ENCODE assay signal across 13 cellular contexts in genomic region chr12:120241561-120242274, GRCh38. TPM values are rescaled to one million over a fixed set of nuclear protein-coding genes. Genes with fewer than 3 reads are reported as not detected.
DNase-seq lines count a peak whose midpoint lies in the region; ATAC-seq, FAIRE-seq and TF ChIP-seq lines count a peak whose summit lies in the region.
"Had no signal": no experiment of that assay in that cellular context is flagged by ENCODE, and none has a peak within 500 bp of the region (broad histone marks: within the 10 kb centered on the region; RNA-seq: fewer than 3 reads in every experiment).

No MANE protein-coding gene starts in this region.

- no peak overlapping the region for H3K27ac ChIP-seq in CD4-positive, alpha-beta T cell (ENCODE audit: low read depth, low read length)
- H3K27ac ChIP-seq in RWPE2 (ENCODE audit: poor library complexity, severe bottlenecking) (peak overlapping the region; percentile 100), esophagus muscularis mucosa (replicated peaks in 1 of 4) (peak overlapping the region; percentile 21 to 60 (median 37)), trophoblast cell (ENCODE audit: low read depth, low read length) (no peak overlapping the region), small intestine (ENCODE audit: low read depth in 1 of 2, low read length in 1 of 2) (peak overlapping the region in 1 of 2 donors; percentile 46), OCI-LY7 (ENCODE audit: low read depth, low read length, poor library complexity, severe bottlenecking) (no peak overlapping the region)
- H3K27ac ChIP-seq: C4-2B had no signal

- peak overlapping the region; percentile 38 for H3K4me3 Mint-ChIP-seq in CD4-positive, alpha-beta T cell
- H3K4me3 Mint-ChIP-seq: activated naive CD8-positive, alpha-beta T cell treated with anti-CD3 and anti-CD28 coated beads, Interleukin-2, amount 10 ng/mL, durations not matched to agents 7 days and 5 days; stimulated activated memory B cell treated with anti-CD40 and anti-IgM and Interleukin-4, amounts not matched to agents 10 μg/mL and 1 μg/mL and 100 μg/mL, for 72 hours had no signal

- peaks cover 92% of the 10 kb centered on the region for H3K4me1 ChIP-seq in RWPE2 (ENCODE audit: insufficient read depth, poor library complexity, severe bottlenecking)
- peaks cover 84 to 98% (median 93%) of the 10 kb centered on the region in 4 donors for H3K4me1 ChIP-seq in esophagus muscularis mucosa
- peaks cover 19 to 30% of the 10 kb centered on the region in 2 experiments for H3K4me1 ChIP-seq in trophoblast cell (ENCODE audit: control insufficient read depth in 1 of 2, insufficient read depth in 2 of 2, low read length in 2 of 2)
- H3K4me1 ChIP-seq in small intestine (ENCODE audit: control insufficient read depth in 2 of 2, insufficient read depth in 1 of 2, low read depth in 1 of 2, low read length in 1 of 2) = peaks cover 0 to 10% of the 10 kb centered on the region in 2 donors
- H3K4me1 ChIP-seq in OCI-LY7 (ENCODE audit: insufficient read depth, low read length, poor library complexity, severe bottlenecking) = no peaks in the 10 kb centered on the region

- 50% methylated on average over 9 of the region's 9 CpGs for WGBS in esophagus muscularis mucosa
- no CpG with 5 or more reads among the region's 9 CpGs for WGBS in trophoblast cell (ENCODE audit: extremely low coverage, insufficient coverage, insufficient read length)
- WGBS in small intestine, 3 donors = 62 to 79% (median 77%) methylated on average over 9 of the region's 9 CpGs

- H2AFZ ChIP-seq in trophoblast cell (ENCODE audit: insufficient read depth, low read length, poor library complexity) (no peak overlapping the region), OCI-LY7 (ENCODE audit: low read length) (no peak overlapping the region)

- no peaks in the 10 kb centered on the region for H4K20me1 ChIP-seq in OCI-LY7 (ENCODE audit: insufficient read depth, low read length)

- no peak overlapping the region for H3K23ac ChIP-seq in trophoblast cell (ENCODE audit: low read length)

- no peaks in the 10 kb centered on the region for H3K27me3 ChIP-seq in CD4-positive, alpha-beta T cell (ENCODE audit: control insufficient read depth, insufficient read depth, low read length)
- H3K27me3 ChIP-seq in RWPE2 (ENCODE audit: insufficient read depth, poor library complexity, severe bottlenecking) = no peaks in the 10 kb centered on the region
- no peaks in the 10 kb centered on the region for H3K27me3 ChIP-seq in esophagus muscularis mucosa
- H3K27me3 ChIP-seq in trophoblast cell (ENCODE audit: insufficient read depth, low read length) = no peaks in the 10 kb centered on the region
- no peaks in the 10 kb centered on the region for H3K27me3 ChIP-seq in small intestine (ENCODE audit: control insufficient read depth in 2 of 2, insufficient read depth in 2 of 2, low read length in 2 of 2)

- no peak for ATAC-seq in CD4-positive, alpha-beta T cell (ENCODE audit: poor library complexity)
- peak; percentile 66 for ATAC-seq in RWPE2 (ENCODE audit: low read depth)
- ATAC-seq in GM21825 (IDR thresholded peaks at IDR 0.05; ENCODE audit: unreplicated experiment) = no peak
- ATAC-seq: stimulated activated memory B cell treated with anti-CD40 and anti-IgM and Interleukin-4, amounts not matched to agents 10 μg/mL and 1 μg/mL and 100 μg/mL, for 72 hours had no signal

- H2AK5ac ChIP-seq in trophoblast cell (ENCODE audit: low read length) = no peak overlapping the region

- TF ChIP-seq CTCF in CD4-positive, alpha-beta T cell (IDR thresholded peaks at IDR 0.05) = no peak
- TF ChIP-seq CTCF in RWPE2 (IDR thresholded peaks at IDR 0.05; ENCODE audit: poor library complexity, severe bottlenecking) (no peak), esophagus muscularis mucosa (IDR thresholded peaks at IDR 0.05) (no peak), OCI-LY7 (conservative IDR thresholded peaks at IDR 0.05; ENCODE audit: low read length) (no peak)

- no peaks in the 10 kb centered on the region for H3K79me1 ChIP-seq in trophoblast cell (ENCODE audit: low read length)

- H3K4me1 Mint-ChIP-seq in CD4-positive, alpha-beta T cell (ENCODE audit: low read depth) = peaks cover 75% of the 10 kb centered on the region
- H3K4me1 Mint-ChIP-seq: stimulated activated memory B cell treated with anti-CD40 and anti-IgM and Interleukin-4, amounts not matched to agents 10 μg/mL and 1 μg/mL and 100 μg/mL, for 72 hours had no signal

- H3K9me3 ChIP-seq in CD4-positive, alpha-beta T cell (ENCODE audit: control insufficient read depth, low read length) = no peaks in the 10 kb centered on the region
- H3K9me3 ChIP-seq in RWPE2 (ENCODE audit: severe bottlenecking) (no peaks in the 10 kb centered on the region), esophagus muscularis mucosa (no peaks in the 10 kb centered on the region), trophoblast cell (ENCODE audit: insufficient read depth, low read depth, low read length) (peaks cover 2% of the 10 kb centered on the region), small intestine (ENCODE audit: control insufficient read depth, low read depth) (no peaks in the 10 kb centered on the region), OCI-LY7 (ENCODE audit: low read length) (no peaks in the 10 kb centered on the region)

- H3K4me3 ChIP-seq in RWPE2 (ENCODE audit: severe bottlenecking) (no peak overlapping the region), esophagus muscularis mucosa (peak overlapping the region in 1 of 4 donors; percentile 1), trophoblast cell (ENCODE audit: low read depth, low read length) (no peak overlapping the region), small intestine (ENCODE audit: low read depth in 1 of 2, low read length in 2 of 2) (no peak overlapping the region), OCI-LY7 (ENCODE audit: low read depth, low read length, poor library complexity, severe bottlenecking) (no peak overlapping the region)
- H3K4me3 ChIP-seq: skin epidermis had no signal

- no peak overlapping the region for H2BK12ac ChIP-seq in trophoblast cell (ENCODE audit: low read length)

- intact Hi-C loops in CD4-positive, alpha-beta T cell (cut with DNase I, micrococcal nuclease) = no loop called here
- intact Hi-C loops in esophagus muscularis mucosa (cut with DNase I) (no loop called here), OCI-LY7 (cut with micrococcal nuclease; ENCODE audit: unreplicated experiment) (no loop called here)

- no TSS peak for BruUV-seq in OCI-LY7 (replicated peaks; lab: Mats Ljungman, UMichigan)

- H3K36me3 ChIP-seq in RWPE2 (ENCODE audit: low read depth) (peaks cover 38% of the 10 kb centered on the region), esophagus muscularis mucosa (peaks cover 0 to 9% (median 0%) of the 10 kb centered on the region in 4 donors), trophoblast cell (ENCODE audit: control insufficient read depth in 1 of 2, insufficient read depth in 2 of 2, low read length in 2 of 2) (peaks cover 6 to 11% of the 10 kb centered on the region in 2 experiments), small intestine (ENCODE audit: control insufficient read depth in 2 of 2, insufficient read depth in 2 of 2, low read length in 2 of 2) (no peaks in the 10 kb centered on the region), OCI-LY7 (ENCODE audit: insufficient read depth, low read length) (no peaks in the 10 kb centered on the region)

- H2BK120ac ChIP-seq in trophoblast cell (ENCODE audit: insufficient read depth, low read length, poor library complexity) = no peak overlapping the region

- CTCF ChIA-PET in CD4-positive, alpha-beta T cell (lab: Charles Lee) = no interaction called here
- CTCF ChIA-PET in OCI-LY7 (lab: Charles Lee; ENCODE audit: unreplicated experiment) = no interaction called here

- H4K91ac ChIP-seq in trophoblast cell (ENCODE audit: low read depth, low read length) = no peak overlapping the region

- H3K9me2 ChIP-seq in OCI-LY7 (ENCODE audit: insufficient read depth, low read length) = no peaks in the 10 kb centered on the region

- H3K79me2 ChIP-seq in trophoblast cell (ENCODE audit: control insufficient read depth, insufficient read depth, low read length, poor library complexity) (peaks cover 36% of the 10 kb centered on the region), OCI-LY7 (ENCODE audit: insufficient read depth, low read depth, low read length) (no peaks in the 10 kb centered on the region)

- no peak for FAIRE-seq in small intestine (lab: Jason Lieb, UNC)

- H3K18ac ChIP-seq in trophoblast cell (ENCODE audit: low read length) = no peak overlapping the region

- H3K14ac ChIP-seq in trophoblast cell (ENCODE audit: low read length) = no peak overlapping the region

- H2BK5ac ChIP-seq in trophoblast cell (ENCODE audit: low read depth, low read length, poor library complexity) = no peak overlapping the region

- no peaks in the 10 kb centered on the region for H3K9me3 Mint-ChIP-seq in CD4-positive, alpha-beta T cell
- H3K9me3 Mint-ChIP-seq: activated naive CD8-positive, alpha-beta T cell treated with anti-CD3 and anti-CD28 coated beads, Interleukin-2, amount 10 ng/mL, durations not matched to agents 7 days and 5 days; stimulated activated memory B cell treated with anti-CD40 and anti-IgM and Interleukin-4, amounts not matched to agents 10 μg/mL and 1 μg/mL and 100 μg/mL, for 72 hours had no signal

- H4K12ac ChIP-seq in trophoblast cell (ENCODE audit: low read depth, low read length) = no peak overlapping the region

- no peak for DNase-seq in CD4-positive, alpha-beta T cell
- no peak for DNase-seq in RWPE2 (ENCODE audit: low spot score)
- DNase-seq in esophagus muscularis mucosa (ENCODE audit: extremely low spot score) = no peak
- no peak for DNase-seq in trophoblast cell
- no peak for DNase-seq in NCI-H345 treated with DMSO at 0.1 percent for 48 hours (lab: John Stamatoyannopoulos, UW; ENCODE audit: unreplicated experiment)
- no peak for DNase-seq in small intestine
- DNase-seq in OCI-LY7 (ENCODE audit: low spot score) = no peak
- DNase-seq: activated naive CD8-positive, alpha-beta T cell treated with anti-CD3 and anti-CD28 coated beads, Interleukin-2, amount 10 ng/mL, durations not matched to agents 7 days and 5 days; NCI-H187 had no signal

- H3K4me2 ChIP-seq in trophoblast cell (ENCODE audit: low read length) = no peak overlapping the region
- H3K4me2 ChIP-seq in OCI-LY7 (ENCODE audit: low read length) = no peak overlapping the region

- H3K27me3 Mint-ChIP-seq in CD4-positive, alpha-beta T cell = no peaks in the 10 kb centered on the region
- H3K27me3 Mint-ChIP-seq: activated naive CD8-positive, alpha-beta T cell treated with anti-CD3 and anti-CD28 coated beads, Interleukin-2, amount 10 ng/mL, durations not matched to agents 7 days and 5 days had no signal

- no peak overlapping the region for H3K9ac ChIP-seq in trophoblast cell (ENCODE audit: low read length)

- TF ChIP-seq EP300 in esophagus muscularis mucosa (IDR thresholded peaks at IDR 0.05) = no peak

- no peak overlapping the region for H4K8ac ChIP-seq in trophoblast cell (ENCODE audit: low read depth, low read length)

- POLR2A ChIA-PET in CD4-positive, alpha-beta T cell (lab: Charles Lee) = interaction anchor here (7.3 kb wide), 1 partner anchor 9 kb away, joined by 83 read pairs; no protein-coding TSS in a partner anchor
- POLR2A ChIA-PET in OCI-LY7 (lab: Charles Lee) = no interaction called here

- H3K36me3 Mint-ChIP-seq in CD4-positive, alpha-beta T cell (ENCODE audit: low read depth) = peaks cover 44% of the 10 kb centered on the region
- H3K36me3 Mint-ChIP-seq: stimulated activated memory B cell treated with anti-CD40 and anti-IgM and Interleukin-4, amounts not matched to agents 10 μg/mL and 1 μg/mL and 100 μg/mL, for 72 hours had no signal

- peak overlapping the region; percentile 72 for H3K27ac Mint-ChIP-seq in CD4-positive, alpha-beta T cell
- H3K27ac Mint-ChIP-seq: activated naive CD8-positive, alpha-beta T cell treated with anti-CD3 and anti-CD28 coated beads, Interleukin-2, amount 10 ng/mL, durations not matched to agents 7 days and 5 days; stimulated activated memory B cell treated with anti-CD40 and anti-IgM and Interleukin-4, amounts not matched to agents 10 μg/mL and 1 μg/mL and 100 μg/mL, for 72 hours had no signal

- TF ChIP-seq POLR2A in esophagus muscularis mucosa (IDR thresholded peaks at IDR 0.05; ENCODE audit: low read depth) = no peak

- H3K4ac ChIP-seq in trophoblast cell (ENCODE audit: low read depth, low read length) = peak overlapping the region; percentile 81

RNA-seq across cellular contexts. Expression of gene PXN, which starts 23.8 kb away (rescaled TPM):
- 100 to 1,000 TPM; 229 to 230 TPM for total RNA-seq in CD4-positive, alpha-beta T cell
- 10 to 100 TPM; 51.9 to 89.4 (median 71.9) TPM for total RNA-seq in esophagus muscularis mucosa
- 99.6 and 100 TPM in 2 replicates for polyA plus RNA-seq in trophoblast cell (2013)
- polyA plus RNA-seq in small intestine = 100 to 1,000 TPM in 2 of 3 donors, 10 to 100 TPM in 1; 79.3 to 132 (median 103) TPM
- total RNA-seq in OCI-LY7 (2014; rRNA removed; shearing (Covaris generic)) = 5.5 and 8.6 TPM in 2 replicates
- 22.9 and 25.9 TPM in 2 replicates for total RNA-seq in OCI-LY7 (2022)

RNA-seq across cellular contexts. Expression of gene RPLP0, which starts 40.8 kb away (rescaled TPM):
- 1,000 to 10,000 TPM; 1,997 to 2,075 TPM for total RNA-seq in CD4-positive, alpha-beta T cell
- total RNA-seq in esophagus muscularis mucosa = 1,000 to 10,000 TPM; 2,092 to 2,985 (median 2,271) TPM
- 2,531 and 2,584 TPM in 2 replicates for polyA plus RNA-seq in trophoblast cell (2013)
- 1,000 to 10,000 TPM; 2,529 to 5,599 (median 4,032) TPM for polyA plus RNA-seq in small intestine
- total RNA-seq in OCI-LY7 (2014; rRNA removed; shearing (Covaris generic)) = 5,868 and 6,057 TPM in 2 replicates
- 2,996 and 3,206 TPM in 2 replicates for total RNA-seq in OCI-LY7 (2022)

RNA-seq across cellular contexts. Expression of gene GCN1, which starts 47.2 kb away (rescaled TPM):
- total RNA-seq in CD4-positive, alpha-beta T cell = 100 to 1,000 TPM; 121 to 128 TPM
- total RNA-seq in esophagus muscularis mucosa (10 to 100 TPM; 38.6 to 94.6 (median 49.3) TPM), OCI-LY7 (2022) (290 and 343 TPM in 2 replicates)
- polyA plus RNA-seq in trophoblast cell (2013) = 41.3 and 42.4 TPM in 2 replicates
- polyA plus RNA-seq in small intestine = 10 to 100 TPM; 12.3 to 27.9 (median 14.1) TPM
- total RNA-seq in OCI-LY7 (2014; rRNA removed; shearing (Covaris generic)) = 217 and 224 TPM in 2 replicates

RNA-seq across cellular contexts. Expression of gene RNU4-2, which starts 50.0 kb away (rescaled TPM):
- total RNA-seq in CD4-positive, alpha-beta T cell = 1,000 to 10,000 TPM; 8,097 to 9,671 TPM
- under 1 TPM in 2 of 4 donors, not detected in 2; under 0.01 TPM for total RNA-seq in esophagus muscularis mucosa
- polyA plus RNA-seq in trophoblast cell (2013) = not detected in 2 replicates
- not detected for polyA plus RNA-seq in small intestine
- total RNA-seq in OCI-LY7 (2014; rRNA removed; shearing (Covaris generic)) = under 0.01 TPM in 1 of 2 replicates, not detected in the other
- 1,646 and 3,315 TPM in 2 replicates for total RNA-seq in OCI-LY7 (2022)

RNA-seq across cellular contexts. Expression of gene RNU4-1, which starts 51.3 kb away (rescaled TPM):
- total RNA-seq in CD4-positive, alpha-beta T cell = 1,000 to 10,000 TPM in 1 of 2 experiments, 100 to 1,000 TPM in 1; 913 to 1,035 TPM
- total RNA-seq in esophagus muscularis mucosa (under 1 TPM in 2 of 4 donors, not detected in 2; under 0.01 TPM), OCI-LY7 (2022) (1,670 and 3,289 TPM in 2 replicates)
- not detected in 2 replicates for polyA plus RNA-seq in trophoblast cell (2013)
- not detected for polyA plus RNA-seq in small intestine
- under 0.01 TPM in 1 of 2 replicates, not detected in the other for total RNA-seq in OCI-LY7 (2014; rRNA removed; shearing (Covaris generic))

Comparison
In these comparisons a context has a peak if more than half of its experiments do, and no peak if none do; other contexts are left out.
1. H3K27ac ChIP-seq: peak in RWPE2 (single experiment) and esophagus muscularis mucosa (4 of 4); none in CD4-positive, alpha-beta T cell (single experiment), trophoblast cell (single experiment) and OCI-LY7 (single experiment).